Comparison of ENCODE assay signal across 8 cellular contexts in the genomic region with DNA sequence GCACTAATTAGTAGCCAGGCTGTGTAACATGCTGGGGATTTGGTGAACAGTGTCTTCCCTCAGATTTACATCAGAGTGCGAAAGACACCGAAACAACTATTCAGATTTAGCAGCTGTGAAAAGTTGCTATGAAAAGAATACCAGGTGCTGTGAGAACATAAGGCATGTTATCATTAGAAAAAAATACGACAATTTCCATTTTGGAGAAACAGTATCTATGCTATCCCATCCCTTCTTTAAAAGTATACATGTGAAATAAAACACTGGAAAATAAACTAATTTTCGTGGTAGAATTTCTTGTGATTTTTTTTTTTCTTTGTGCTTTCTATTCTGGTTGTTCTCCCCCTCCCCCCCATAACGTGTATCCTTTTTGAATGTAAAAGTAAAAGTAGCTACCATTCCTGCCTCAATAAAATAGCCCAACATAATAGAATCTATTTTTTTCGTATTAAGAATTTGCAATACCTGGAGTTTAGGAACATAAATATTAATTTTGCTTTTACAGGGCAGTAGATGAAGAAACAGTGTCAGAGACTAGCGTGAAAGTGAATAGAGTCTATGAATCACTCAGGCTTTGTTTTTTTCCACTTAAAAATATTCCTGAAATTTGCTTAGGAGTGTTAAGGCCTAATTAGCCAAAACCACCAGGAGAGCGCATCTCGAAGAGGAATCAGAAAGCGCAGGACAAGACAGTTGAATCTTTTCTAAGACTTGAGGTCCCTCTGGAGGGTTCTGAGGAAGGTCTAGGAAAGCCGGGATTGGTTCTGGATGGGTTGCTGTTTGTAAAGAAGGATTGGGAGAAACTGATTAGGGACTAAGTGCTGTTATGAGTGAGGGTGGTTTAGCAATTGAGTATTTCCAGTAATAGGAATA. TPM values are rescaled to one million over a fixed set of nuclear protein-coding genes. Genes with fewer than 3 reads are reported as not detected.
DNase-seq lines count a peak whose midpoint lies in the region; ATAC-seq and TF ChIP-seq lines count a peak whose summit lies in the region.

No MANE protein-coding gene starts in this region.

- intact Hi-C loops in Panc1 (cut with micrococcal nuclease; ENCODE audit: unreplicated experiment) = no loop called here
- intact Hi-C loops in prostate gland (cut with DNase I) = loop anchor here (2.0 kb wide), 1 partner anchor 19 kb away; a partner anchor contains a TSS

- CTCF ChIA-PET in Panc1 (lab: Charles Lee) = no interaction called here

- H3K27me3 ChIP-seq in Panc1 (ENCODE audit: control insufficient read depth, insufficient read depth, low read length) (no peaks in the 10 kb centered on the region), prostate gland (replicated peaks; ENCODE audit: insufficient read depth) (no peaks in the 10 kb centered on the region)

- TF ChIP-seq CTCF in 22Rv1 (IDR thresholded peaks at IDR 0.05) (no peak), Panc1 (IDR thresholded peaks at IDR 0.05) (no peak), epithelial cell of esophagus (IDR thresholded peaks at IDR 0.05; ENCODE audit: insufficient read depth, low read depth, low read length, missing control alignments) (no peak), prostate gland (IDR thresholded peaks at IDR 0.05) (no peak)

- no TSS peak for BruUV-seq in Panc1 (replicated peaks; lab: Mats Ljungman, UMichigan)

- ATAC-seq in GM19455 (IDR thresholded peaks at IDR 0.05; ENCODE audit: unreplicated experiment) (peak; percentile 24), Panc1 (peak; percentile 2; the same call in 1 of the 2 replicates)

- DNase-seq in Panc1 (ENCODE audit: low read depth, low spot score) (peak; percentile 17), epithelial cell of esophagus (ENCODE audit: low read depth) (no peak), prostate gland (ENCODE audit: low spot score) (no peak), DMS79 treated with DMSO at 0.1 percent for 48 hours (lab: John Stamatoyannopoulos, UW) (no peak), NCI-H226 (no peak), UCSD-AML1 (lab: John Stamatoyannopoulos, UW; ENCODE audit: unreplicated experiment) (no peak)

- H3K4me1 ChIP-seq in Panc1 (ENCODE audit: control insufficient read depth, insufficient read depth, low read length) (peaks cover 39% of the 10 kb centered on the region), prostate gland (replicated peaks) (peaks cover 2% of the 10 kb centered on the region)

- H3K36me3 ChIP-seq in Panc1 (ENCODE audit: control insufficient read depth, insufficient read depth, low read length) (peaks cover 30% of the 10 kb centered on the region), prostate gland (no peaks in the 10 kb centered on the region)

- H3K27ac ChIP-seq in 22Rv1 (peak overlapping the region; percentile 84), Panc1 (ENCODE audit: low read length) (peak overlapping the region; percentile 99), prostate gland (peak overlapping the region; percentile 86 to 88)

- H3K9me3 ChIP-seq in Panc1 (ENCODE audit: control insufficient read depth, insufficient read depth, low read depth, low read length) (no peaks in the 10 kb centered on the region), prostate gland (no peaks in the 10 kb centered on the region)

- in situ Hi-C loops in Panc1 (cut with HindIII; ENCODE audit: low pct_unique_long_range_greater_than_20kb, low sequenced_read_pairs) = no loop called here

- POLR2A ChIA-PET in Panc1 (lab: Charles Lee) = interaction anchor here (0.6 to 1.0 kb wide), 6 partner anchors 29 to 1051 kb away, joined by 3 to 13 read pairs (median 5); no protein-coding TSS in a partner anchor

- no peak for TF ChIP-seq POLR2A in prostate gland (IDR thresholded peaks at IDR 0.05)

- 41% methylated on average over 11 of the region's 11 CpGs for WGBS in prostate gland

- H3K4me3 ChIP-seq in Panc1 (ENCODE audit: low read depth in 2 of 2, low read length in 2 of 2) = peak overlapping the region; percentile 74 to 96
- peak overlapping the region; percentile 94 for H3K4me3 ChIP-seq in epithelial cell of esophagus (ENCODE audit: low read length)
- H3K4me3 ChIP-seq in prostate gland = peak overlapping the region; percentile 75 to 89

RNA-seq across cellular contexts. Expression of a gene that starts 0.8 kb away (rescaled TPM):
- 45.7 TPM for total RNA-seq in Panc1 (2021; ENCODE audit: unreplicated experiment)
- 31.0 TPM for polyA plus RNA-seq in Panc1 (2012; ENCODE audit: insufficient read length)
- total RNA-seq in prostate gland = 10 to 100 TPM; 67.4 to 88.0 TPM

RNA-seq across cellular contexts. Expression of a gene that starts 2.0 kb away (rescaled TPM):
- 171 TPM for total RNA-seq in Panc1 (2021; ENCODE audit: unreplicated experiment)
- polyA plus RNA-seq in Panc1 (2012; ENCODE audit: insufficient read length) = 55.0 TPM
- total RNA-seq in prostate gland = 10 to 100 TPM in 1 of 2 donors, 1 to 10 TPM in 1; 4.3 to 44.9 TPM

RNA-seq across cellular contexts. Expression of a gene that starts 19.8 kb away (rescaled TPM):
- 3.0 TPM for total RNA-seq in Panc1 (2021; ENCODE audit: unreplicated experiment)
- 1.1 TPM for polyA plus RNA-seq in Panc1 (2012; ENCODE audit: insufficient read length)
- total RNA-seq in prostate gland = 1 to 10 TPM; 6.3 to 8.6 TPM

RNA-seq across cellular contexts. Expression of a gene that starts 49.3 kb away (rescaled TPM):
- total RNA-seq in Panc1 (2021; ENCODE audit: unreplicated experiment) (0.44 TPM), prostate gland (1 to 10 TPM in 1 of 2 donors, not detected in 1; 8.4 TPM)
- not detected for polyA plus RNA-seq in Panc1 (2012; ENCODE audit: insufficient read length)
